ENCODE assay signal across 29 cellular contexts in genomic region chr16:82008957-82009592, GRCh38. TPM values are rescaled to one million over a fixed set of nuclear protein-coding genes. Genes with fewer than 3 reads are reported as not detected.
"Had no signal": no experiment of that assay in that cellular context is flagged by ENCODE, and none has a peak within 500 bp of the region (broad histone marks: within the 10 kb centered on the region; RNA-seq: fewer than 3 reads in every experiment).

No MANE protein-coding gene starts in this region.

- H3K27me3 ChIP-seq: body of pancreas, vagina had no signal

- H3K9me3 ChIP-seq: body of pancreas had no signal

- H3K4me3 Mint-ChIP-seq: activated naive CD4-positive, alpha-beta T cell treated with anti-CD3 and anti-CD28 coated beads, Interleukin-2, amount 50 U/mL, for 24 hours; nephron; stimulated activated effector memory CD8-positive, alpha-beta T cell treated with anti-CD3 and anti-CD28 coated beads, Interleukin-12 subunit alpha, Interleukin-12 subunit beta, amount 100 ng/mL, for 72 hours; stimulated activated naive CD8-positive, alpha-beta T cell treated with anti-CD3 and anti-CD28 coated beads, Interleukin-15, Interleukin-2, amounts not matched to agents 100 ng/mL and 50 ng/mL, for 24 hours; type B pancreatic cell had no signal

- H3K4me3 ChIP-seq: body of pancreas, esophagus muscularis mucosa, left lung, lower lobe of right lung, thoracic aorta, vagina had no signal

- H3K27ac Mint-ChIP-seq: activated naive CD4-positive, alpha-beta T cell treated with anti-CD3 and anti-CD28 coated beads, Interleukin-2, amount 50 U/mL, for 24 hours; activated T-cell treated with anti-CD3 and anti-CD28 coated beads, Interleukin-2, amount 50 U/mL, for 24 hours; activated T-helper 2 cell treated with anti-CD3 and anti-CD28 coated beads, Interferon-gamma antibody, Interleukin-2, Interleukin-4, amounts not matched to agents 10 μg/mL and 5 μg/mL and 100 μg/mL, durations not matched to agents 14 hours and 24 hours and 36 hours; nephron; stimulated activated effector memory CD8-positive, alpha-beta T cell treated with anti-CD3 and anti-CD28 coated beads, Interleukin-12 subunit alpha, Interleukin-12 subunit beta, amount 100 ng/mL, for 72 hours; type B pancreatic cell had no signal

- H3K36me3 ChIP-seq: esophagus muscularis mucosa, left lung, lower lobe of right lung, thoracic aorta, vagina had no signal

- H3K36me3 Mint-ChIP-seq: stimulated activated effector memory CD8-positive, alpha-beta T cell treated with anti-CD3 and anti-CD28 coated beads, Interleukin-12 subunit alpha, Interleukin-12 subunit beta, amount 100 ng/mL, for 72 hours; type B pancreatic cell had no signal

- DNase-seq: activated CD4-positive, alpha-beta T cell treated with anti-CD3 and anti-CD28 coated beads for 4 hours; activated CD4-positive, alpha-beta T cell treated with anti-CD3 and anti-CD28 coated beads, Interleukin-2, amount 50 U/mL, for 48 hours; activated CD4-positive, CD25-positive, alpha-beta regulatory T cell; activated CD8-positive, alpha-beta memory T cell treated with anti-CD3 and anti-CD28 coated beads, Interleukin-2, amount 50 U/mL, for 48 hours; activated T-cell treated with anti-CD3 and anti-CD28 coated beads, Interleukin-2, amount 50 U/mL, for 24 hours; aorta; body of pancreas; dermis blood vessel endothelial cell; effector CD4-positive, alpha-beta T cell; foreskin melanocyte; left lung; lower lobe of right lung; mesendoderm; stimulated activated CD4-positive, alpha-beta T cell treated with anti-CD3 and anti-CD28 coated beads, Interleukin-4, amount 100 ng/mL, for 24 hours had no signal

- ATAC-seq: body of pancreas; left lung; lower lobe of right lung; sciatic nerve; stimulated activated effector memory CD8-positive, alpha-beta T cell treated with anti-CD3 and anti-CD28 coated beads, Interleukin-12 subunit alpha, Interleukin-12 subunit beta, amount 100 ng/mL, for 72 hours had no signal

- H3K4me1 ChIP-seq: left lung, lower lobe of right lung, vagina had no signal

- H3K27ac ChIP-seq: body of pancreas, esophagus muscularis mucosa, left lung, lower lobe of right lung, thoracic aorta, vagina had no signal

RNA-seq across cellular contexts. Expression of gene HSD17B2, which starts 26.0 kb away (rescaled TPM):
- total RNA-seq: activated T-helper 2 cell treated with anti-CD3 and anti-CD28 coated beads, Interferon-gamma antibody, Interleukin-2, Interleukin-4, amounts not matched to agents 10 μg/mL and 5 μg/mL and 100 μg/mL, durations not matched to agents 14 hours and 24 hours and 36 hours; aorta; esophagus muscularis mucosa; mononuclear cell; osteoblast; posterior vena cava; sciatic nerve; subcutaneous adipose tissue; T-helper 2 cell treated with Interferon-gamma antibody and Interleukin-4, amounts not matched to agents 100 ng/mL and 5 ng/mL, for 36 hours; thoracic aorta had no signal
